36 cellular contexts compared by ENCODE assay signal in genomic region chr1:119010201-119010600, GRCh38. TPM values are rescaled to one million over a fixed set of nuclear protein-coding genes. Genes with fewer than 3 reads are reported as not detected.
DNase-seq lines count a peak whose midpoint lies in the region; ATAC-seq, FAIRE-seq and TF ChIP-seq lines count a peak whose summit lies in the region.
"Had no signal": no experiment of that assay in that cellular context is flagged by ENCODE, and none has a peak within 500 bp of the region (broad histone marks: within the 10 kb centered on the region; RNA-seq: fewer than 3 reads in every experiment).

No MANE protein-coding gene starts in this region.

- no peaks in the 10 kb centered on the region for H3K36me3 ChIP-seq in IMR-90 (ENCODE audit: control insufficient read depth, insufficient read depth, low read length)
- no peaks in the 10 kb centered on the region for H3K36me3 ChIP-seq in bronchial epithelial cell (ENCODE audit: control insufficient read depth, insufficient read depth, low read length)
- H3K36me3 ChIP-seq: gastroesophageal sphincter, Peyer's patch, sigmoid colon had no signal

- H3K27me3 ChIP-seq in IMR-90 (ENCODE audit: control insufficient read depth, insufficient read depth, low read length) (peaks cover 45% of the 10 kb centered on the region), bronchial epithelial cell (ENCODE audit: control insufficient read depth, insufficient read depth, low read length) (peaks cover 30% of the 10 kb centered on the region)

- H3K4me3 ChIP-seq in IMR-90 (ENCODE audit: insufficient read depth, low read depth, low read length): no peak overlapping the region
- no peak overlapping the region for H3K4me3 ChIP-seq in bronchial epithelial cell (ENCODE audit: low read depth, low read length)
- H3K4me3 ChIP-seq: body of pancreas, dorsolateral prefrontal cortex, gastroesophageal sphincter, GM23338, hepatocyte, mucosa of descending colon, Peyer's patch, sigmoid colon had no signal

- no peak overlapping the region for H2BK15ac ChIP-seq in IMR-90 (ENCODE audit: low read depth, low read length)

- no peak overlapping the region for H2BK5ac ChIP-seq in IMR-90 (ENCODE audit: low read depth, low read length, poor library complexity, severe bottlenecking)

- CTCF ChIA-PET in IMR-90 (lab: Yijun Ruan, JAX): interaction anchor here (1.8 kb wide), 1 partner anchor 10 kb away, joined by 3 read pairs; no protein-coding TSS in a partner anchor

- H3K4me2 ChIP-seq in IMR-90 (ENCODE audit: low read depth, low read length): no peak overlapping the region
- H3K4me2 ChIP-seq: GM23338, hepatocyte had no signal

- no peak overlapping the region for H3K4ac ChIP-seq in IMR-90 (ENCODE audit: low read depth, low read length)

- no peak overlapping the region for H2AFZ ChIP-seq in IMR-90 (replicated peaks; ENCODE audit: low read length, poor library complexity)
- H2AFZ ChIP-seq: GM23338, hepatocyte had no signal

- intact Hi-C loops in IMR-90 (cut with micrococcal nuclease) (no loop called here), posterior vena cava (cut with DNase I) (loop anchor here in 1 of 2 donors (5.0 kb wide), 1 partner anchor 858 kb away; no protein-coding TSS in a partner anchor)

- no CpG with 5 or more reads among the region's 1 CpG for WGBS in IMR-90 (ENCODE audit: extremely low coverage in 2 of 2, insufficient read length in 1 of 2), 2 experiments

- H3K23ac ChIP-seq in IMR-90 (ENCODE audit: low read depth, low read length): no peak overlapping the region

- H3K14ac ChIP-seq in IMR-90 (replicated peaks; ENCODE audit: low read depth, low read length): no peak overlapping the region

- peaks cover 10% of the 10 kb centered on the region for H3K9me3 ChIP-seq in IMR-90 (ENCODE audit: control insufficient read depth, insufficient read depth, low read length)
- H3K9me3 ChIP-seq: body of pancreas, gastroesophageal sphincter, mucosa of descending colon had no signal

- no peaks in the 10 kb centered on the region for H4K20me1 ChIP-seq in IMR-90 (ENCODE audit: insufficient read depth, low read length)

- H3K56ac ChIP-seq in IMR-90 (ENCODE audit: extremely low read depth, insufficient read depth, low read length): no peak overlapping the region

- H3K79me1 ChIP-seq in IMR-90 (ENCODE audit: low read depth in 1 of 2, low read length in 2 of 2): no peaks in the 10 kb centered on the region

- H3K9ac ChIP-seq in IMR-90 (ENCODE audit: low read depth, low read length): no peak overlapping the region

- TF ChIP-seq CTCF in IMR-90 (conservative IDR thresholded peaks at IDR 0.05; ENCODE audit: low read depth, low read length) (no peak), bronchial epithelial cell (IDR thresholded peaks at IDR 0.05; ENCODE audit: insufficient read depth, low read length, severe bottlenecking) (no peak)

- dilution Hi-C loops in IMR-90 (cut with HindIII; ENCODE audit: low sequenced_read_pairs, unreplicated experiment): no loop called here

- no peak for TF ChIP-seq RAD21 in IMR-90 (IDR thresholded peaks at IDR 0.05; ENCODE audit: low read length)

- no peak overlapping the region for H3K27ac ChIP-seq in IMR-90 (ENCODE audit: insufficient read depth, low read length)
- H3K27ac ChIP-seq: body of pancreas, C4-2B, dorsolateral prefrontal cortex, gastroesophageal sphincter, hepatocyte, Peyer's patch, sigmoid colon had no signal

- H4K91ac ChIP-seq in IMR-90 (ENCODE audit: insufficient read depth, low read depth, low read length): no peak overlapping the region

- TF ChIP-seq POLR2A in IMR-90 (IDR thresholded peaks at IDR 0.05; ENCODE audit: low read depth, low read length): no peak

- no peak overlapping the region for H2AK9ac ChIP-seq in IMR-90 (replicated peaks; ENCODE audit: low read depth, low read length, poor library complexity)

- H2BK20ac ChIP-seq in IMR-90 (ENCODE audit: low read depth, low read length): no peak overlapping the region

- no peak for FAIRE-seq in bronchial epithelial cell (lab: Jason Lieb, UNC)
- FAIRE-seq: endometrium had no signal

- H3K18ac ChIP-seq in IMR-90 (ENCODE audit: low read depth, low read length): no peak overlapping the region

- no peak overlapping the region for H2AK5ac ChIP-seq in IMR-90 (ENCODE audit: low read depth, low read length)

- H4K8ac ChIP-seq in IMR-90 (ENCODE audit: low read depth in 2 of 2, low read length in 2 of 2): no peak overlapping the region

- H3K9me1 ChIP-seq in IMR-90 (ENCODE audit: insufficient read depth, low read length): no peaks in the 10 kb centered on the region

- no peak for ATAC-seq in IMR-90 (ENCODE audit: low read depth)
- no peak for ATAC-seq in GM21447 (IDR thresholded peaks at IDR 0.05; ENCODE audit: unreplicated experiment)
- ATAC-seq: activated T-cell treated with anti-CD3 and anti-CD28 coated beads, Interleukin-2, amount 50 U/mL, for 72 hours; body of pancreas; gastroesophageal sphincter; GM23338; left colon; mucosa of descending colon; natural killer cell treated with Interleukin-12 subunit alpha and Interleukin-12 subunit beta and Interleukin-15 and Interleukin-18, amount 100 ng/mL, for 72 hours; stimulated activated effector memory CD8-positive, alpha-beta T cell treated with anti-CD3 and anti-CD28 coated beads, Interleukin-12 subunit alpha, Interleukin-12 subunit beta, amount 100 ng/mL, for 72 hours had no signal

- H3K4me1 ChIP-seq in IMR-90 (ENCODE audit: control insufficient read depth, insufficient read depth, low read length): no peaks in the 10 kb centered on the region; the same call in 1 of the 2 replicates

- POLR2A ChIA-PET in IMR-90 (lab: Charles Lee; ENCODE audit: unreplicated experiment): no interaction called here

- in situ Hi-C loops in IMR-90 (cut with MboI; ENCODE audit: low sequenced_read_pairs): no loop called here

- DNase-seq in ELR (ENCODE audit: low read depth): peak; percentile 60
- peak; percentile 4 for DNase-seq in IMR-90
- DNase-seq in bronchial epithelial cell (ENCODE audit: low read depth): peak; percentile 21
- peak; percentile 25 for DNase-seq in posterior vena cava (ENCODE audit: low spot score)
- no peak for DNase-seq in activated CD4-positive, alpha-beta T cell treated with anti-CD3 and anti-CD28 coated beads, Interleukin-2, amount 50 U/mL, for 1 hour
- DNase-seq in UCSD-AML1 (lab: John Stamatoyannopoulos, UW; ENCODE audit: unreplicated experiment): no peak
- DNase-seq: activated CD4-positive, alpha-beta T cell treated with anti-CD3 and anti-CD28 coated beads, Interleukin-2, amount 50 U/mL, for 48 hours; activated CD4-positive, CD25-positive, alpha-beta regulatory T cell; activated naive CD4-positive, alpha-beta T cell treated with Interleukin-2 at 50 U/mL for 16 hours; activated T-cell treated with anti-CD3 and anti-CD28 coated beads, Interleukin-2, amount 50 U/mL, for 72 hours; body of pancreas; cerebellar nuclear complex; DMS79; dorsolateral prefrontal cortex; KG1; left colon; mucosa of descending colon; MV-4-11; NCI-H1436; NCI-H2081; NCI-H524 treated with DMSO at 0.1 percent for 48 hours; occipital lobe; Peyer's patch; sigmoid colon; stimulated activated CD4-positive, alpha-beta T cell treated with anti-CD3 and anti-CD28 coated beads, Interleukin-15, amount 100 ng/mL, for 24 hours; T-helper 1 cell; trophoblast cell had no signal

- H4K5ac ChIP-seq in IMR-90 (ENCODE audit: low read depth, low read length): no peak overlapping the region

- no peak overlapping the region for H2BK120ac ChIP-seq in IMR-90 (ENCODE audit: low read depth, low read length)

- BruUV-seq in IMR-90 (replicated peaks; lab: Mats Ljungman, UMichigan): no TSS peak

TF ChIP-seq in IMR-90, 13 proteins besides CTCF, POLR2A, EP300 and RAD21:
- TF ChIP-seq CHD1 (IDR thresholded peaks at IDR 0.05; ENCODE audit: low read depth, low read length): no peak
- TF ChIP-seq RFX5 (IDR thresholded peaks at IDR 0.05; ENCODE audit: low read depth, low read length): no peak
- TF ChIP-seq RCOR1 (IDR thresholded peaks at IDR 0.05; ENCODE audit: insufficient replicate concordance, low read length): no peak
- no peak for TF ChIP-seq NFE2L2 (IDR thresholded peaks at IDR 0.05; ENCODE audit: low read depth, low read length)
- no peak for TF ChIP-seq MXI1 (IDR thresholded peaks at IDR 0.05; ENCODE audit: borderline replicate concordance, low read depth, low read length)
- no peak for TF ChIP-seq FOS (IDR thresholded peaks at IDR 0.05; ENCODE audit: low read depth, low read length)
- TF ChIP-seq MAZ (IDR thresholded peaks at IDR 0.05; ENCODE audit: borderline replicate concordance, low read depth, low read length): no peak
- TF ChIP-seq SMC3 (IDR thresholded peaks at IDR 0.05; ENCODE audit: low read depth, low read length): no peak
- TF ChIP-seq BHLHE40 (IDR thresholded peaks at IDR 0.05; ENCODE audit: low read depth, low read length): no peak
- TF ChIP-seq CEBPB (IDR thresholded peaks at IDR 0.05; ENCODE audit: low read depth, low read length): no peak
- TF ChIP-seq MAFK (IDR thresholded peaks at IDR 0.05; ENCODE audit: low read depth, low read length): no peak
- no peak for TF ChIP-seq ELK1 (IDR thresholded peaks at IDR 0.05; ENCODE audit: borderline replicate concordance, low read depth, low read length)

RNA-seq across cellular contexts. Expression of gene TBX15, which starts 22.1 kb away (rescaled TPM):
- not detected in 2 replicates for total RNA-seq in IMR-90 (2012; rRNA removed)
- polyA plus RNA-seq in IMR-90 (2012; rRNA removed): not detected in 2 replicates
- polyA plus RNA-seq in IMR-90 (2012; cell fraction: cytosol; rRNA removed): not detected in 2 replicates
- polyA plus RNA-seq in IMR-90 (2012; cell fraction: nucleus; rRNA removed; ENCODE audit: low replicate concordance): 0.02 TPM in 1 of 2 replicates, not detected in the other
- total RNA-seq in bronchial epithelial cell: not detected in 2 replicates
- total RNA-seq in posterior vena cava: 1 to 10 TPM; 2.5 to 4.8 TPM
- total RNA-seq: body of pancreas; left colon; mucosa of descending colon; natural killer cell treated with Interleukin-12 subunit alpha and Interleukin-12 subunit beta and Interleukin-15 and Interleukin-18, amount 100 ng/mL, for 72 hours; pulmonary artery endothelial cell had no signal
- polyA plus RNA-seq: GM23338 had no signal

Comparison
In these comparisons a context has a peak if more than half of its experiments do, and no peak if none do; other contexts are left out.
1. DNase-seq: peak in ELR (single experiment), IMR-90 (single experiment), bronchial epithelial cell (single experiment) and posterior vena cava (single experiment); none in activated CD4-positive, alpha-beta T cell treated with anti-CD3 and anti-CD28 coated beads, Interleukin-2, amount 50 U/mL, for 1 hour (single experiment) and UCSD-AML1 (single experiment).